ENCODE assay signal across 8 cellular contexts in genomic region chrX:153794897-153795816, GRCh38. TPM values are rescaled to one million over a fixed set of nuclear protein-coding genes. Genes with fewer than 3 reads are reported as not detected.
DNase-seq lines count a peak whose midpoint lies in the region; ATAC-seq and TF ChIP-seq lines count a peak whose summit lies in the region.

No MANE protein-coding gene starts in this region.

- peak overlapping the region; percentile 66 for H3K9ac ChIP-seq in ES-I3 (ENCODE audit: low read depth, low read length)
- peak overlapping the region; percentile 94 for H3K9ac ChIP-seq in mesenchymal stem cell (ENCODE audit: low read length)

- 5% methylated on average over 43 of the region's 47 CpGs for WGBS in mesenchymal stem cell

- peak overlapping the region in 1 of 2 experiments; percentile 40 for H3K23ac ChIP-seq in mesenchymal stem cell (ENCODE audit: low read length in 2 of 2)

- H2BK5ac ChIP-seq in mesenchymal stem cell (ENCODE audit: low read depth, low read length, poor library complexity, severe bottlenecking), result no peak overlapping the region

- peak overlapping the region; percentile 35 to 80 for H3K4ac ChIP-seq in mesenchymal stem cell (ENCODE audit: low read depth in 1 of 2, low read length in 2 of 2)

- H3K4me3 Mint-ChIP-seq in central memory CD8-positive, alpha-beta T cell, result peak overlapping the region; percentile 88
- H3K4me3 Mint-ChIP-seq in type B pancreatic cell, result peak overlapping the region; percentile 91

- H3K9me3 Mint-ChIP-seq in central memory CD8-positive, alpha-beta T cell, result no peaks in the 10 kb centered on the region
- H3K9me3 Mint-ChIP-seq in type B pancreatic cell, result no peaks in the 10 kb centered on the region

- DNase-seq in NCI-H69 (lab: John Stamatoyannopoulos, UW), result peak; percentile 44
- no peak for DNase-seq in central memory CD8-positive, alpha-beta T cell (ENCODE audit: low spot score in 2 of 2)
- peak; percentile 26 for DNase-seq in mesenchymal stem cell
- DNase-seq in type B pancreatic cell (ENCODE audit: extremely low spot score, unreplicated experiment), result no peak
- no peak for DNase-seq in NCI-H82 (lab: John Stamatoyannopoulos, UW)
- no peak for DNase-seq in kidney glomerular epithelial cell (lab: John Stamatoyannopoulos, UW)

- peak; percentile 18 for ATAC-seq in central memory CD8-positive, alpha-beta T cell (replicated peaks; ENCODE audit: extremely low read depth, poor library complexity, severe bottlenecking)
- ATAC-seq in GM18873 (IDR thresholded peaks at IDR 0.05; ENCODE audit: low FRiP score, unreplicated experiment), result no peak

- peaks cover 15% of the 10 kb centered on the region for H3K36me3 Mint-ChIP-seq in central memory CD8-positive, alpha-beta T cell (ENCODE audit: insufficient read depth)
- H3K36me3 Mint-ChIP-seq in type B pancreatic cell, result no peaks in the 10 kb centered on the region

- peak overlapping the region; percentile 74 to 83 for H3K4me3 ChIP-seq in mesenchymal stem cell (ENCODE audit: insufficient read depth in 1 of 2, low read depth in 1 of 2, low read length in 2 of 2)

- H3K79me1 ChIP-seq in mesenchymal stem cell (replicated peaks; ENCODE audit: low read length, poor library complexity, severe bottlenecking), result peaks cover 6% of the 10 kb centered on the region

- H2BK120ac ChIP-seq in mesenchymal stem cell (ENCODE audit: low read depth, low read length), result no peak overlapping the region

- H3K18ac ChIP-seq in mesenchymal stem cell (ENCODE audit: low read depth in 1 of 2, low read length in 2 of 2), result peak overlapping the region; percentile 59 to 85

- peak overlapping the region in 1 of 2 experiments; percentile 97 for H3K14ac ChIP-seq in mesenchymal stem cell (ENCODE audit: low read length in 2 of 2)

- H3K27me3 ChIP-seq in mesenchymal stem cell (ENCODE audit: control insufficient read depth in 1 of 2, insufficient read depth in 1 of 2, low read length in 2 of 2), result no peaks in the 10 kb centered on the region

- peak overlapping the region; percentile 25 for H4K91ac ChIP-seq in mesenchymal stem cell (ENCODE audit: low read length)

- no peaks in the 10 kb centered on the region for H3K9me3 ChIP-seq in ES-I3 (ENCODE audit: control insufficient read depth, insufficient read depth, low read length)
- peaks cover 11% of the 10 kb centered on the region for H3K9me3 ChIP-seq in mesenchymal stem cell (ENCODE audit: control insufficient read depth, low read length)

- H3K4me1 ChIP-seq in ES-I3 (ENCODE audit: insufficient read depth, low read length), result no peaks in the 10 kb centered on the region
- peaks cover 19% of the 10 kb centered on the region for H3K4me1 ChIP-seq in mesenchymal stem cell (ENCODE audit: control insufficient read depth, insufficient read depth, low read depth, low read length)

- H3K36me3 ChIP-seq in ES-I3 (ENCODE audit: insufficient read depth, low read length) (peaks cover 5% of the 10 kb centered on the region), mesenchymal stem cell (ENCODE audit: control insufficient read depth in 1 of 2, insufficient read depth in 2 of 2, low read depth in 1 of 2, low read length in 2 of 2) (peaks cover 30 to 61% of the 10 kb centered on the region in 2 experiments)

- peak overlapping the region; percentile 23 for H3K27ac ChIP-seq in mesenchymal stem cell (ENCODE audit: low read length, poor library complexity, severe bottlenecking)

- peak overlapping the region in 1 of 2 experiments; percentile 37 for H2BK12ac ChIP-seq in mesenchymal stem cell (ENCODE audit: low read length in 2 of 2)

- no peak overlapping the region for H2AFZ ChIP-seq in mesenchymal stem cell (ENCODE audit: low read depth, low read length)

- H4K8ac ChIP-seq in mesenchymal stem cell (ENCODE audit: low read length), result peak overlapping the region; percentile 4

- peak overlapping the region; percentile 78 for H3K4me2 ChIP-seq in mesenchymal stem cell (ENCODE audit: low read length, poor library complexity, severe bottlenecking)

- peaks cover 15% of the 10 kb centered on the region for H3K4me1 Mint-ChIP-seq in central memory CD8-positive, alpha-beta T cell
- peaks cover 8% of the 10 kb centered on the region for H3K4me1 Mint-ChIP-seq in type B pancreatic cell (ENCODE audit: unreplicated experiment)

- H2AK5ac ChIP-seq in mesenchymal stem cell (ENCODE audit: low read length, severe bottlenecking), result no peak overlapping the region

- TF ChIP-seq CTCF in type B pancreatic cell (conservative IDR thresholded peaks at IDR 0.05), result no peak

- H3K27ac Mint-ChIP-seq in central memory CD8-positive, alpha-beta T cell (ENCODE audit: low read depth), result peak overlapping the region; percentile 95
- no peak overlapping the region for H3K27ac Mint-ChIP-seq in type B pancreatic cell

- H2BK15ac ChIP-seq in mesenchymal stem cell (ENCODE audit: low read depth, poor library complexity, severe bottlenecking), result no peak overlapping the region

- no peaks in the 10 kb centered on the region for H3K27me3 Mint-ChIP-seq in central memory CD8-positive, alpha-beta T cell
- H3K27me3 Mint-ChIP-seq in type B pancreatic cell, result no peaks in the 10 kb centered on the region

RNA-seq across cellular contexts. Expression of gene SSR4, which starts 0.7 kb away (rescaled TPM):
- polyA plus RNA-seq in mesenchymal stem cell (2013, experiment 1 of 2), result 398 TPM
- 402 TPM for polyA plus RNA-seq in mesenchymal stem cell (2013, experiment 2 of 2)
- total RNA-seq in type B pancreatic cell (ENCODE audit: low replicate concordance), result 271 and 390 TPM in 2 replicates

RNA-seq across cellular contexts. Expression of gene IDH3G, which starts 1.0 kb away (rescaled TPM):
- polyA plus RNA-seq in mesenchymal stem cell (2013, experiment 1 of 2), result 73.4 TPM
- polyA plus RNA-seq in mesenchymal stem cell (2013, experiment 2 of 2), result 71.2 TPM
- 42.9 and 50.0 TPM in 2 replicates for total RNA-seq in type B pancreatic cell (ENCODE audit: low replicate concordance)

RNA-seq across cellular contexts. Expression of gene SRPK3, which starts 14.3 kb away (rescaled TPM):
- polyA plus RNA-seq in mesenchymal stem cell (2013, experiment 1 of 2), result 0.03 TPM
- 0.03 TPM for polyA plus RNA-seq in mesenchymal stem cell (2013, experiment 2 of 2)
- total RNA-seq in type B pancreatic cell (ENCODE audit: low replicate concordance), result not detected in 2 replicates

RNA-seq across cellular contexts. Expression of gene PLXNB3, which starts 31.1 kb away (rescaled TPM):
- 8.0 TPM for polyA plus RNA-seq in mesenchymal stem cell (2013, experiment 1 of 2)
- polyA plus RNA-seq in mesenchymal stem cell (2013, experiment 2 of 2), result 8.5 TPM
- total RNA-seq in type B pancreatic cell (ENCODE audit: low replicate concordance), result 1.2 and 1.4 TPM in 2 replicates

RNA-seq across cellular contexts. Expression of gene PDZD4, which starts 35.2 kb away (rescaled TPM):
- 0.47 TPM for polyA plus RNA-seq in mesenchymal stem cell (2013, experiment 1 of 2)
- 0.40 TPM for polyA plus RNA-seq in mesenchymal stem cell (2013, experiment 2 of 2)
- total RNA-seq in type B pancreatic cell (ENCODE audit: low replicate concordance), result 2.7 and 23.9 TPM in 2 replicates

Comparison
In these comparisons a context has a peak if more than half of its experiments do, and no peak if none do; other contexts are left out.
1. DNase-seq: peak in NCI-H69 (single experiment) and mesenchymal stem cell (single experiment); none in central memory CD8-positive, alpha-beta T cell (0 of 2), type B pancreatic cell (single experiment), NCI-H82 (single experiment) and kidney glomerular epithelial cell (single experiment).